ENCODE assay signal across 1 cellular context in genomic region chr22:39411828-39412380, GRCh38.
TF ChIP-seq lines count a peak whose summit lies in the region.

No MANE protein-coding gene starts in this region.

TF ChIP-seq in GM12878, 131 proteins besides CTCF, POLR2A, EP300 and RAD21:
- TF ChIP-seq, protein P1, sequence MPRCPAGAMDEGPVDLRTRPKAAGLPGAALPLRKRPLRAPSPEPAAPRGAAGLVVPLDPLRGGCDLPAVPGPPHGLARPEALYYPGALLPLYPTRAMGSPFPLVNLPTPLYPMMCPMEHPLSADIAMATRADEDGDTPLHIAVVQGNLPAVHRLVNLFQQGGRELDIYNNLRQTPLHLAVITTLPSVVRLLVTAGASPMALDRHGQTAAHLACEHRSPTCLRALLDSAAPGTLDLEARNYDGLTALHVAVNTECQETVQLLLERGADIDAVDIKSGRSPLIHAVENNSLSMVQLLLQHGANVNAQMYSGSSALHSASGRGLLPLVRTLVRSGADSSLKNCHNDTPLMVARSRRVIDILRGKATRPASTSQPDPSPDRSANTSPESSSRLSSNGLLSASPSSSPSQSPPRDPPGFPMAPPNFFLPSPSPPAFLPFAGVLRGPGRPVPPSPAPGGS (IDR thresholded peaks at IDR 0.05; ENCODE audit: borderline replicate concordance, insufficient read depth, low read depth, low read length, poor library complexity, severe bottlenecking): peak; percentile 93
- TF ChIP-seq PBX3 (IDR thresholded peaks at IDR 0.05; ENCODE audit: insufficient replicate concordance, low read depth, low read length): peak; percentile 11
- TF ChIP-seq TCF3 (IDR thresholded peaks at IDR 0.05; ENCODE audit: borderline replicate concordance, insufficient read depth, low read depth, low read length): peak; percentile 32; the same call in 1 of the 2 replicates
